28 cellular contexts compared by ENCODE assay signal in genomic region chr18:36094431-36094830, GRCh38.
"Had no signal": no experiment of that assay in that cellular context is flagged by ENCODE, and none has a peak within 500 bp of the region (broad histone marks: within the 10 kb centered on the region; RNA-seq: fewer than 3 reads in every experiment).

No MANE protein-coding gene starts in this region.

- H3K36me3 ChIP-seq: left lung, lower lobe of right lung, neural progenitor cell, neutrophil, right atrium auricular region, right lobe of liver, tibial nerve, uterus had no signal

- H3K27me3 ChIP-seq: left lung, neural progenitor cell, neutrophil, right atrium auricular region, right lobe of liver, tibial nerve, uterus had no signal

- H3K9me3 ChIP-seq: left lung, lower lobe of right lung, neutrophil, right atrium auricular region, right lobe of liver, tibial nerve, uterus had no signal

- H3K4me1 Mint-ChIP-seq: nephron progenitor cell; neural progenitor cell; stimulated activated naive CD8-positive, alpha-beta T cell treated with anti-CD3 and anti-CD28 coated beads, Interleukin-15, amount 100 ng/mL, for 72 hours had no signal

- H3K36me3 Mint-ChIP-seq: immature natural killer cell; mesothelial cell of epicardium; naive B cell; natural killer cell; neural progenitor cell; stimulated activated memory B cell treated with anti-CD40 and anti-IgM and Interleukin-4, amounts not matched to agents 10 μg/mL and 1 μg/mL and 100 μg/mL, for 72 hours; type B pancreatic cell had no signal

- H3K4me3 ChIP-seq: left lung, lower lobe of right lung, neural progenitor cell, right atrium auricular region, right lobe of liver, smooth muscle cell, tibial nerve, uterus had no signal

- H3K27me3 Mint-ChIP-seq: stimulated activated memory B cell treated with anti-CD40 and anti-IgM and Interleukin-4, amounts not matched to agents 10 μg/mL and 1 μg/mL and 100 μg/mL, for 72 hours; stimulated activated naive CD8-positive, alpha-beta T cell treated with anti-CD3 and anti-CD28 coated beads, Interleukin-15, amount 100 ng/mL, for 72 hours; type B pancreatic cell had no signal

- H3K27ac ChIP-seq: left lung, lower lobe of right lung, neural progenitor cell, neutrophil, parathyroid adenoma, right atrium auricular region, right lobe of liver, tibial nerve, uterus had no signal

- H3K4me1 ChIP-seq: left lung, lower lobe of right lung, neural progenitor cell, right atrium auricular region, right lobe of liver, tibial nerve, uterus had no signal

- DNase-seq: immature natural killer cell; kidney; left colon; left lung; lower lobe of right lung; mesendoderm; naive B cell; natural killer cell; nephron progenitor cell; occipital lobe; right lobe of liver; stimulated activated CD4-positive, alpha-beta T cell treated with anti-CD3 and anti-CD28 coated beads, Interleukin-1b, Interleukin-23, amount 100 ng/mL, for 48 hours; stimulated activated CD4-positive, alpha-beta T cell treated with anti-CD3 and anti-CD28 coated beads, Interleukin-2, amount 100 ng/mL, for 48 hours; stimulated activated CD4-positive, alpha-beta T cell treated with anti-CD3 and anti-CD28 coated beads, Interleukin-4, amount 100 ng/mL, for 4 hours; stimulated activated CD8-positive, alpha-beta memory T cell treated with anti-CD3 and anti-CD28 coated beads, Interleukin-4, amount 100 ng/mL, for 48 hours; stimulated activated naive CD4-positive, alpha-beta T cell treated with Interleukin-2 at 50 U/mL for 16 hours; stimulated activated naive CD8-positive, alpha-beta T cell treated with anti-CD3 and anti-CD28 coated beads, Interleukin-15, amount 100 ng/mL, for 72 hours; substantia nigra; uterus had no signal

- H3K27ac Mint-ChIP-seq: immature natural killer cell; mesothelial cell of epicardium; naive B cell; natural killer cell; nephron progenitor cell; neural progenitor cell; stimulated activated memory B cell treated with anti-CD40 and anti-IgM and Interleukin-4, amounts not matched to agents 10 μg/mL and 1 μg/mL and 100 μg/mL, for 72 hours; stimulated activated naive CD8-positive, alpha-beta T cell treated with anti-CD3 and anti-CD28 coated beads, Interleukin-15, amount 100 ng/mL, for 72 hours; type B pancreatic cell had no signal

- H3K4me3 Mint-ChIP-seq: immature natural killer cell; mesothelial cell of epicardium; naive B cell; natural killer cell; nephron progenitor cell; neural progenitor cell; stimulated activated memory B cell treated with anti-CD40 and anti-IgM and Interleukin-4, amounts not matched to agents 10 μg/mL and 1 μg/mL and 100 μg/mL, for 72 hours; stimulated activated naive CD8-positive, alpha-beta T cell treated with anti-CD3 and anti-CD28 coated beads, Interleukin-15, amount 100 ng/mL, for 72 hours; type B pancreatic cell had no signal

- ATAC-seq: left colon; left lung; lower lobe of right lung; natural killer cell; right lobe of liver; stimulated activated memory B cell treated with anti-CD40 and anti-IgM and Interleukin-4, amounts not matched to agents 10 μg/mL and 1 μg/mL and 100 μg/mL, for 72 hours; stimulated activated naive CD8-positive, alpha-beta T cell treated with anti-CD3 and anti-CD28 coated beads, Interleukin-15, amount 100 ng/mL, for 72 hours had no signal

- H3K9me3 Mint-ChIP-seq: immature natural killer cell; mesothelial cell of epicardium; naive B cell; natural killer cell; nephron progenitor cell; neural progenitor cell; stimulated activated memory B cell treated with anti-CD40 and anti-IgM and Interleukin-4, amounts not matched to agents 10 μg/mL and 1 μg/mL and 100 μg/mL, for 72 hours; stimulated activated naive CD8-positive, alpha-beta T cell treated with anti-CD3 and anti-CD28 coated beads, Interleukin-15, amount 100 ng/mL, for 72 hours; type B pancreatic cell had no signal
